In the genomic region with DNA sequence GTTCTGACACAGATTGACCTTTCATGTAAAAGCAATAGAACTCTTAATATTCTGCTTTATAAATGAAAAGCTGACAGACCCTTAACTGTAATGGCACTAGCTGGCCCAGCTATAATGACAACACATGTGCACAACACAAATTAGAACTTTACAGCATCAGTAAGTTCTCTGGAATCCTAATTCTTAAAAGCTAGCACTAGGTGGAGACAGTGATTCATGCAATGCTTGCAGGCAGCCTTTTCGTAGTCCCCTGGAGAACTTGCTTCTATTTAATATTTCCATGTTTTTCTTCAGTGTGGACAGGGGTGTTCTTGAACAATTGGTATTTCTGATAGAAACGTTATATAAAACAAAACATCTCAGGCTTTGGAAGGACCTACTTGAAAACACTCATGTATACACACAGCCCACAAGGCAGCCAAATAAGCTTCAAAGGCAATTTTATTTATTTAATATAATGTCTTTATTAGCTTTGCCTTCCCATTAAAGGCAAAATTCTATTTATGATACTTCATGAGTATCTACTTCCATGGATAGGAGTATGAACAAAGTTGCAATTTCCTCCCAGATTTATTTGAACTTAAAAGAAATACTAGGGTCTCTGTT, we compare ENCODE assay signal across 8 cellular contexts.
DNase-seq lines count a peak whose midpoint lies in the region; ATAC-seq, FAIRE-seq and TF ChIP-seq lines count a peak whose summit lies in the region.

No MANE protein-coding gene starts in this region.

- no peak overlapping the region for H3K4me2 ChIP-seq in Loucy (ENCODE audit: low read depth, low read length, poor library complexity, severe bottlenecking)
- H3K4me2 ChIP-seq in SK-N-SH = no peak overlapping the region

- POLR2A ChIA-PET in SK-N-SH (lab: Yijun Ruan, JAX) = no interaction called here

- CTCF ChIA-PET in SK-N-SH (lab: Yijun Ruan, JAX) = interaction anchor here (0.6 to 8.9 kb wide), 34 partner anchors 9 to 1528 kb away, joined by 3 to 120 read pairs (median 4); no protein-coding TSS in a partner anchor

- H3K4me3 ChIP-seq in Loucy (ENCODE audit: low read length, poor library complexity, severe bottlenecking) = no peak overlapping the region
- H3K4me3 ChIP-seq in SK-N-SH (ENCODE audit: low read depth in 2 of 2, low read length in 1 of 2) = peak overlapping the region in 1 of 2 experiments; percentile 39; a peak in 1 of 4 replicates

- H3K79me2 ChIP-seq in Loucy (ENCODE audit: insufficient read depth, low read length) = no peaks in the 10 kb centered on the region
- H3K79me2 ChIP-seq in SK-N-SH (ENCODE audit: insufficient read depth) = no peaks in the 10 kb centered on the region

- TF ChIP-seq CTCF in Loucy (conservative IDR thresholded peaks at IDR 0.05; ENCODE audit: low read length) (peak; percentile 62), SK-N-SH (IDR thresholded peaks at IDR 0.05) (peak; percentile 85)

- H3K9ac ChIP-seq in Loucy (ENCODE audit: low read depth, low read length, poor library complexity, severe bottlenecking) (no peak overlapping the region), SK-N-SH (no peak overlapping the region)

- H4K20me1 ChIP-seq in Loucy (ENCODE audit: insufficient read depth, low read length, poor library complexity, severe bottlenecking) (no peaks in the 10 kb centered on the region), SK-N-SH (ENCODE audit: insufficient read depth) (no peaks in the 10 kb centered on the region)

- TF ChIP-seq RAD21 in SK-N-SH (IDR thresholded peaks at IDR 0.05; ENCODE audit: low read length) = peak; percentile 94

- H3K9me3 ChIP-seq in Loucy (ENCODE audit: insufficient read depth, low read depth, low read length) (no peaks in the 10 kb centered on the region), SK-N-SH (no peaks in the 10 kb centered on the region)

- H3K27me3 ChIP-seq in Loucy (ENCODE audit: insufficient read depth, low read length, poor library complexity, severe bottlenecking) (no peaks in the 10 kb centered on the region), SK-N-SH (ENCODE audit: insufficient read depth) (no peaks in the 10 kb centered on the region; the same call in 1 of the 2 replicates)

- H3K4me1 ChIP-seq in Loucy (ENCODE audit: insufficient read depth, low read length, poor library complexity, severe bottlenecking) (no peaks in the 10 kb centered on the region), SK-N-SH (ENCODE audit: control insufficient read depth in 1 of 2, insufficient read depth in 2 of 2, low read depth in 1 of 2, low read length in 1 of 2) (no peaks in the 10 kb centered on the region)

- H3K27ac ChIP-seq in SK-N-SH (ENCODE audit: low read depth in 2 of 2, low read length in 1 of 2) = no peak overlapping the region

- FAIRE-seq in islet of Langerhans (lab: Jason Lieb, UNC) = peak; percentile 99
- FAIRE-seq in HTR-8/SVneo (lab: Jason Lieb, UNC) = no peak

- no peak for ATAC-seq in HG02623 (IDR thresholded peaks at IDR 0.05; ENCODE audit: unreplicated experiment)
- ATAC-seq in GM21367 (IDR thresholded peaks at IDR 0.05; ENCODE audit: unreplicated experiment) = no peak

- H3F3A ChIP-seq in Loucy (ENCODE audit: low read depth) = no peaks in the 10 kb centered on the region
- no peaks in the 10 kb centered on the region for H3F3A ChIP-seq in SK-N-SH (replicated peaks; ENCODE audit: insufficient read depth)

- 0% methylated on average over 2 of the region's 2 CpGs for WGBS in SK-N-SH (ENCODE audit: low lambda C conversion rate)

- DNase-seq in DMS53 (lab: John Stamatoyannopoulos, UW) (peak; percentile 75), SK-N-SH (peak; percentile 30), HTR-8/SVneo (ENCODE audit: insufficient read length, low spot score) (no peak), GDM1 (lab: John Stamatoyannopoulos, UW) (no peak)

- TF ChIP-seq EP300 in SK-N-SH (IDR thresholded peaks at IDR 0.05; ENCODE audit: borderline replicate concordance in 1 of 2, low read depth in 1 of 2, low read length in 1 of 2) = no peak

- H2AFZ ChIP-seq in Loucy (ENCODE audit: low read length) (no peak overlapping the region), SK-N-SH (ENCODE audit: low read depth) (no peak overlapping the region)

- H3K9me2 ChIP-seq in Loucy (replicated peaks; ENCODE audit: low read depth, low read length) = no peaks in the 10 kb centered on the region
- H3K9me2 ChIP-seq in SK-N-SH = no peaks in the 10 kb centered on the region

- H3K36me3 ChIP-seq in Loucy (ENCODE audit: insufficient read depth, low read length) = no peaks in the 10 kb centered on the region
- H3K36me3 ChIP-seq in SK-N-SH (replicated peaks in 1 of 2; ENCODE audit: control insufficient read depth in 1 of 2, insufficient read depth in 2 of 2, low read length in 1 of 2) = no peaks in the 10 kb centered on the region

TF ChIP-seq in SK-N-SH, 30 proteins besides CTCF, POLR2A, EP300 and RAD21:
- TF ChIP-seq EZH2phosphoT487 (IDR thresholded peaks at IDR 0.05; ENCODE audit: borderline replicate concordance, low read depth) (no peak), PBX3 (IDR thresholded peaks at IDR 0.05) (no peak), POLR2AphosphoS5 (IDR thresholded peaks at IDR 0.05; ENCODE audit: low read depth, low read length) (no peak), FOXM1 (IDR thresholded peaks at IDR 0.05; ENCODE audit: low read depth) (no peak), MXI1 (IDR thresholded peaks at IDR 0.05; ENCODE audit: low read depth, low read length) (no peak), MEF2A (IDR thresholded peaks at IDR 0.05; ENCODE audit: borderline replicate concordance, low read depth) (no peak), JUND (IDR thresholded peaks at IDR 0.05) (no peak), SMC3 (IDR thresholded peaks at IDR 0.05; ENCODE audit: low read depth, low read length) (peak; percentile 70)

Comparison
In these comparisons a context has a peak if more than half of its experiments do, and no peak if none do; other contexts are left out.
1. DNase-seq: peak in DMS53 (single experiment) and SK-N-SH (single experiment); none in HTR-8/SVneo (single experiment) and GDM1 (single experiment).